ENCODE assay signal across 9 cellular contexts in genomic region chr3:133576169-133576568, GRCh38. TPM values are rescaled to one million over a fixed set of nuclear protein-coding genes. Genes with fewer than 3 reads are reported as not detected.
A peak's percentile ranks its signal among the peaks of the same experiment; 100 is the strongest.
DNase-seq lines count a peak whose midpoint lies in the region; ATAC-seq and TF ChIP-seq lines count a peak whose summit lies in the region.
"Had no signal": no experiment of that assay in that cellular context is flagged by ENCODE, and none has a peak within 500 bp of the region (broad histone marks: within the 10 kb centered on the region; RNA-seq: fewer than 3 reads in every experiment).

No MANE protein-coding gene starts in this region.

- in situ Hi-C loops in transverse colon (cut with MboI; ENCODE audit: low pct_ligation_motif_present in 1 of 4, low pct_unique_long_range_greater_than_20kb in 1 of 4, low sequenced_read_pairs in 3 of 4), result loop anchor here in 2 of 4 donors (10.0 to 25.0 kb wide), 3 partner anchors 111 to 889 kb away; no protein-coding TSS in a partner anchor

- peak overlapping the region; percentile 97 for H3K4me3 Mint-ChIP-seq in activated T-cell treated with anti-CD3 and anti-CD28 coated beads, Interleukin-2, amount 50 U/mL, for 4 hours
- peak overlapping the region; percentile 98 for H3K4me3 Mint-ChIP-seq in activated naive CD8-positive, alpha-beta T cell treated with anti-CD3 and anti-CD28 coated beads, Interleukin-2, amount 50 U/mL, for 24 hours

- H3K27me3 Mint-ChIP-seq in activated T-cell treated with anti-CD3 and anti-CD28 coated beads, Interleukin-2, amount 50 U/mL, for 4 hours (ENCODE audit: low read depth), result no peaks in the 10 kb centered on the region
- H3K27me3 Mint-ChIP-seq in activated naive CD8-positive, alpha-beta T cell treated with anti-CD3 and anti-CD28 coated beads, Interleukin-2, amount 50 U/mL, for 24 hours, result peaks cover 3% of the 10 kb centered on the region

- peak overlapping the region; percentile 58 for H3K27ac Mint-ChIP-seq in activated naive CD8-positive, alpha-beta T cell treated with anti-CD3 and anti-CD28 coated beads, Interleukin-2, amount 50 U/mL, for 24 hours

- H3K36me3 ChIP-seq in right lobe of liver (peaks cover 5 to 44% (median 11%) of the 10 kb centered on the region in 4 donors), transverse colon (peaks cover 0 to 25% (median 12%) of the 10 kb centered on the region in 4 donors)

- H3K4me3 ChIP-seq in right lobe of liver (peak overlapping the region in 2 of 3 donors; percentile 72 to 84), transverse colon (peak overlapping the region in 2 of 4 donors; percentile 92 to 94)

- H3K36me3 Mint-ChIP-seq in activated T-cell treated with anti-CD3 and anti-CD28 coated beads, Interleukin-2, amount 50 U/mL, for 4 hours (ENCODE audit: insufficient read depth), result peaks cover 37% of the 10 kb centered on the region
- H3K36me3 Mint-ChIP-seq in activated naive CD8-positive, alpha-beta T cell treated with anti-CD3 and anti-CD28 coated beads, Interleukin-2, amount 50 U/mL, for 24 hours (ENCODE audit: low read depth), result peaks cover 61% of the 10 kb centered on the region

- no peak overlapping the region for H3K27ac ChIP-seq in right lobe of liver
- peak overlapping the region; percentile 17 to 99 (median 76) for H3K27ac ChIP-seq in transverse colon

- WGBS in right lobe of liver (ENCODE audit: insufficient coverage, low coverage, low lambda C conversion rate, missing lambda C conversion rate), result 18% methylated on average over 3 of the region's 3 CpGs
- 20 to 21% methylated on average over 1 to 3 of the region's 3 CpGs for WGBS in transverse colon (ENCODE audit: low coverage in 1 of 2), 2 donors

- no peaks in the 10 kb centered on the region for H3K9me3 Mint-ChIP-seq in activated T-cell treated with anti-CD3 and anti-CD28 coated beads, Interleukin-2, amount 50 U/mL, for 4 hours
- no peaks in the 10 kb centered on the region for H3K9me3 Mint-ChIP-seq in activated naive CD8-positive, alpha-beta T cell treated with anti-CD3 and anti-CD28 coated beads, Interleukin-2, amount 50 U/mL, for 24 hours

- TF ChIP-seq POLR2A in right lobe of liver (IDR thresholded peaks at IDR 0.05) (no peak), transverse colon (IDR thresholded peaks at IDR 0.05) (no peak), erythroblast (IDR thresholded peaks at IDR 0.05; ENCODE audit: low read length) (no peak)

- H3K27me3 ChIP-seq in right lobe of liver (no peaks in the 10 kb centered on the region), transverse colon (no peaks in the 10 kb centered on the region)

- no peak for DNase-seq in activated T-cell treated with anti-CD3 and anti-CD28 coated beads, Interleukin-2, amount 50 U/mL, for 4 hours
- DNase-seq in activated T-cell treated with anti-CD3 and anti-CD28 coated beads, Interleukin-2, amount 50 U/mL, for 1 hour, result no peak
- DNase-seq in activated naive CD8-positive, alpha-beta T cell treated with anti-CD3 and anti-CD28 coated beads, Interleukin-2, amount 50 U/mL, for 24 hours, result no peak
- DNase-seq in right lobe of liver (no peak), transverse colon (no peak), erythroblast (lab: John Stamatoyannopoulos, UW) (no peak), NCI-H748 treated with DMSO at 0.1 percent for 48 hours (lab: John Stamatoyannopoulos, UW) (no peak)
- DNase-seq: stimulated activated CD4-positive, alpha-beta T cell treated with anti-CD3 and anti-CD28 coated beads, Interleukin-2, amount 100 ng/mL, for 48 hours had no signal

- TF ChIP-seq CTCF in right lobe of liver (IDR thresholded peaks at IDR 0.05) (no peak), transverse colon (IDR thresholded peaks at IDR 0.05) (no peak)

- H3K4me1 ChIP-seq in right lobe of liver, result peaks cover 0 to 35% (median 8%) of the 10 kb centered on the region in 4 donors
- H3K4me1 ChIP-seq in transverse colon, result peaks cover 15 to 62% (median 39%) of the 10 kb centered on the region in 4 donors

- intact Hi-C loops in right lobe of liver (cut with DNase I) (loop anchor here in 1 of 2 donors (10.0 kb wide), 1 partner anchor 91 kb away; no protein-coding TSS in a partner anchor), transverse colon (cut with DNase I; ENCODE audit: low total_unique reads) (no loop called here)

- no peak for TF ChIP-seq EP300 in transverse colon (IDR thresholded peaks at IDR 0.05; ENCODE audit: low read depth)

- H3K4me1 Mint-ChIP-seq in activated T-cell treated with anti-CD3 and anti-CD28 coated beads, Interleukin-2, amount 50 U/mL, for 4 hours (ENCODE audit: low read depth), result peaks cover 64% of the 10 kb centered on the region
- peaks cover 67% of the 10 kb centered on the region for H3K4me1 Mint-ChIP-seq in activated naive CD8-positive, alpha-beta T cell treated with anti-CD3 and anti-CD28 coated beads, Interleukin-2, amount 50 U/mL, for 24 hours

- ATAC-seq in activated T-cell treated with anti-CD3 and anti-CD28 coated beads, Interleukin-2, amount 50 U/mL, for 4 hours, result no peak
- ATAC-seq in activated naive CD8-positive, alpha-beta T cell treated with anti-CD3 and anti-CD28 coated beads, Interleukin-2, amount 50 U/mL, for 24 hours, result no peak
- ATAC-seq in right lobe of liver (no peak), HG03442 (IDR thresholded peaks at IDR 0.05; ENCODE audit: unreplicated experiment) (no peak)

- H3K9me3 ChIP-seq in right lobe of liver (no peaks in the 10 kb centered on the region), transverse colon (no peaks in the 10 kb centered on the region)

RNA-seq across cellular contexts. Expression of gene CDV3, which starts 2.7 kb away (rescaled TPM):
- total RNA-seq in activated T-cell treated with anti-CD3 and anti-CD28 coated beads, Interleukin-2, amount 50 U/mL, for 4 hours, result 100 to 1,000 TPM; 361 to 373 (median 372) TPM
- total RNA-seq in right lobe of liver (100 to 1,000 TPM in 1 of 6 experiments, 10 to 100 TPM in 5; 61.3 to 104 (median 81.3) TPM), transverse colon (10 to 100 TPM; 46.8 to 84.9 (median 78.8) TPM)

Comparison
In these comparisons a context has a peak if more than half of its experiments do, and no peak if none do; other contexts are left out.
1. H3K27ac ChIP-seq: peak in transverse colon (4 of 4); none in right lobe of liver (0 of 3).